ENCODE assay signal across 11 cellular contexts in genomic region chr18:57447154-57447621, GRCh38. TPM values are rescaled to one million over a fixed set of nuclear protein-coding genes. Genes with fewer than 3 reads are reported as not detected.
DNase-seq lines count a peak whose midpoint lies in the region; ATAC-seq and TF ChIP-seq lines count a peak whose summit lies in the region.
"Had no signal": no experiment of that assay in that cellular context is flagged by ENCODE, and none has a peak within 500 bp of the region (broad histone marks: within the 10 kb centered on the region; RNA-seq: fewer than 3 reads in every experiment).

No MANE protein-coding gene starts in this region.

- peaks cover 30% of the 10 kb centered on the region for H3K4me1 ChIP-seq in body of pancreas
- H3K4me1 ChIP-seq in mesenchymal stem cell (ENCODE audit: control insufficient read depth, insufficient read depth, low read depth, low read length) = peaks cover 3% of the 10 kb centered on the region
- H3K4me1 ChIP-seq: SJSA1 had no signal

- H2BK5ac ChIP-seq in mesenchymal stem cell (ENCODE audit: low read depth, low read length, poor library complexity, severe bottlenecking) = no peak overlapping the region

- H4K8ac ChIP-seq in mesenchymal stem cell (ENCODE audit: low read length) = no peak overlapping the region

- H2AK5ac ChIP-seq in mesenchymal stem cell (ENCODE audit: low read length, severe bottlenecking) = no peak overlapping the region

- 8 to 12% methylated on average over 4 to 14 of the region's 14 CpGs for WGBS in body of pancreas, 2 donors
- WGBS in mesenchymal stem cell = 7% methylated on average over 14 of the region's 14 CpGs
- 3 to 5% methylated on average over 14 of the region's 14 CpGs for WGBS in lower leg skin, 2 donors

- TF ChIP-seq POLR2A in body of pancreas (IDR thresholded peaks at IDR 0.05) = no peak
- no peak for TF ChIP-seq POLR2A in lower leg skin (IDR thresholded peaks at IDR 0.05)

- TF ChIP-seq CTCF in body of pancreas (IDR thresholded peaks at IDR 0.05) (no peak), lower leg skin (IDR thresholded peaks at IDR 0.05) (no peak), coronary artery (IDR thresholded peaks at IDR 0.05) (no peak)

- no peak overlapping the region for H3K23ac ChIP-seq in mesenchymal stem cell (ENCODE audit: low read length in 2 of 2)

- intact Hi-C loops in body of pancreas (cut with DNase I) = no loop called here
- intact Hi-C loops in lower leg skin (cut with DNase I; ENCODE audit: low total_unique reads) = no loop called here

- no peak overlapping the region for H2BK15ac ChIP-seq in mesenchymal stem cell (ENCODE audit: low read depth, poor library complexity, severe bottlenecking)

- H3K9ac ChIP-seq in mesenchymal stem cell (ENCODE audit: low read length) = no peak overlapping the region

- H3K27me3 ChIP-seq in body of pancreas = no peaks in the 10 kb centered on the region
- H3K27me3 ChIP-seq in mesenchymal stem cell (ENCODE audit: control insufficient read depth in 1 of 2, insufficient read depth in 1 of 2, low read length in 2 of 2) = peaks cover 39 to 66% of the 10 kb centered on the region in 2 experiments

- H3K18ac ChIP-seq in mesenchymal stem cell (ENCODE audit: low read depth in 1 of 2, low read length in 2 of 2) = no peak overlapping the region

- H3K27ac ChIP-seq in body of pancreas (no peak overlapping the region), mesenchymal stem cell (ENCODE audit: low read length, poor library complexity, severe bottlenecking) (no peak overlapping the region), coronary artery (no peak overlapping the region)
- H3K27ac ChIP-seq: SJSA1 had no signal

- no peak overlapping the region for H3K4ac ChIP-seq in mesenchymal stem cell (ENCODE audit: low read depth in 1 of 2, low read length in 2 of 2)

- no peak overlapping the region for H2BK120ac ChIP-seq in mesenchymal stem cell (ENCODE audit: low read depth, low read length)

- no peak overlapping the region for H2BK12ac ChIP-seq in mesenchymal stem cell (ENCODE audit: low read length in 2 of 2)

- H3K14ac ChIP-seq in mesenchymal stem cell (ENCODE audit: low read length in 2 of 2) = no peak overlapping the region

- no peaks in the 10 kb centered on the region for H3K79me1 ChIP-seq in mesenchymal stem cell (replicated peaks; ENCODE audit: low read length, poor library complexity, severe bottlenecking)

- no peak overlapping the region for H3K4me2 ChIP-seq in mesenchymal stem cell (ENCODE audit: low read length, poor library complexity, severe bottlenecking)

- H3K9me3 ChIP-seq in body of pancreas (no peaks in the 10 kb centered on the region), mesenchymal stem cell (ENCODE audit: control insufficient read depth, low read length) (no peaks in the 10 kb centered on the region)
- H3K9me3 ChIP-seq: SJSA1 had no signal

- peak; percentile 27 for ATAC-seq in body of pancreas
- no peak for ATAC-seq in HG02610 (IDR thresholded peaks at IDR 0.05; ENCODE audit: unreplicated experiment)

- DNase-seq in ELF-1 (ENCODE audit: low read depth, low spot score) (peak; percentile 84), Kasumi-1 (lab: John Stamatoyannopoulos, UW) (peak; percentile 65 to 76), body of pancreas (no peak), mesenchymal stem cell (peak; percentile 35), lower leg skin (ENCODE audit: low spot score in 2 of 2) (no peak), NCI-H1436 treated with DMSO at 0.1 percent for 48 hours (lab: John Stamatoyannopoulos, UW) (no peak), coronary artery (ENCODE audit: low spot score) (no peak)
- DNase-seq: activated gamma-delta T cell had no signal

- no peak overlapping the region for H4K91ac ChIP-seq in mesenchymal stem cell (ENCODE audit: low read length)

- H3K4me3 ChIP-seq in body of pancreas (no peak overlapping the region), mesenchymal stem cell (ENCODE audit: insufficient read depth in 1 of 2, low read depth in 1 of 2, low read length in 2 of 2) (no peak overlapping the region), lower leg skin (ENCODE audit: low read depth, poor library complexity, severe bottlenecking) (no peak overlapping the region), coronary artery (no peak overlapping the region)
- H3K4me3 ChIP-seq: SJSA1 had no signal

- no peaks in the 10 kb centered on the region for H3K36me3 ChIP-seq in body of pancreas (replicated peaks in 1 of 2; ENCODE audit: insufficient read depth in 1 of 2, low read depth in 2 of 2)
- H3K36me3 ChIP-seq in mesenchymal stem cell (ENCODE audit: control insufficient read depth in 1 of 2, insufficient read depth in 2 of 2, low read depth in 1 of 2, low read length in 2 of 2) = no peaks in the 10 kb centered on the region
- H3K36me3 ChIP-seq: SJSA1 had no signal

- H2AFZ ChIP-seq in mesenchymal stem cell (ENCODE audit: low read depth, low read length) = no peak overlapping the region

RNA-seq across cellular contexts. Expression of gene ONECUT2, which starts 12.0 kb away (rescaled TPM):
- total RNA-seq in body of pancreas (1 to 10 TPM; 2.6 to 3.1 TPM), lower leg skin (under 1 TPM in 3 of 4 donors, not detected in 1; 0.02 to 0.08 (median 0.06) TPM)
- polyA plus RNA-seq in mesenchymal stem cell (2013, experiment 1 of 2) = under 0.01 TPM
- under 0.01 TPM for polyA plus RNA-seq in mesenchymal stem cell (2013, experiment 2 of 2)
- polyA plus RNA-seq: IgD-negative memory B cell had no signal

Comparison
In these comparisons a context has a peak if more than half of its experiments do, and no peak if none do; other contexts are left out.
1. DNase-seq: peak in ELF-1 (single experiment), Kasumi-1 (2 of 2) and mesenchymal stem cell (single experiment); none in body of pancreas (0 of 4), lower leg skin (0 of 2), NCI-H1436 treated with DMSO at 0.1 percent for 48 hours (single experiment) and coronary artery (single experiment).